ENCODE assay signal across 7 cellular contexts in genomic region chr15:51783967-51784366, GRCh38.
"Had no signal": no experiment of that assay in that cellular context is flagged by ENCODE, and none has a peak within 500 bp of the region (broad histone marks: within the 10 kb centered on the region; RNA-seq: fewer than 3 reads in every experiment).

No MANE protein-coding gene starts in this region.

- H3K27me3 Mint-ChIP-seq: IgD-negative memory B cell had no signal

- ATAC-seq: HepG2, K562 had no signal

- H3K4me1 Mint-ChIP-seq: IgD-negative memory B cell had no signal

- H3K27ac Mint-ChIP-seq: IgD-negative memory B cell had no signal

- H3K4me3 ChIP-seq: K562 had no signal

- FAIRE-seq: HepG2, HTR-8/SVneo, K562 had no signal

- H3K9me3 Mint-ChIP-seq: IgD-negative memory B cell had no signal

- H3K4me3 Mint-ChIP-seq: IgD-negative memory B cell had no signal

- H3K27ac ChIP-seq: HL-60 had no signal

- DNase-seq: IMR-90, KBM-7 had no signal
